ENCODE assay signal across 29 cellular contexts in genomic region chr16:19359556-19359955, GRCh38. TPM values are rescaled to one million over a fixed set of nuclear protein-coding genes. Genes with fewer than 3 reads are reported as not detected.
"Had no signal": no experiment of that assay in that cellular context is flagged by ENCODE, and none has a peak within 500 bp of the region (broad histone marks: within the 10 kb centered on the region; RNA-seq: fewer than 3 reads in every experiment).

No MANE protein-coding gene starts in this region.

- H3K27me3 Mint-ChIP-seq: stimulated activated memory B cell treated with anti-CD40 and anti-IgM and Interleukin-4, amounts not matched to agents 10 μg/mL and 1 μg/mL and 100 μg/mL, for 72 hours; stimulated activated naive CD8-positive, alpha-beta T cell treated with anti-CD3 and anti-CD28 coated beads, Interleukin-15, amount 100 ng/mL, for 72 hours; stimulated activated naive CD8-positive, alpha-beta T cell treated with anti-CD3 and anti-CD28 coated beads, Interleukin-15, Interleukin-2, amounts not matched to agents 100 ng/mL and 50 ng/mL, for 24 hours; type B pancreatic cell had no signal

- ATAC-seq: stimulated activated effector memory CD8-positive, alpha-beta T cell treated with anti-CD3 and anti-CD28 coated beads, Interleukin-12 subunit alpha, Interleukin-12 subunit beta, amount 100 ng/mL, for 72 hours; stimulated activated memory B cell treated with anti-CD40 and anti-IgM and Interleukin-4, amounts not matched to agents 10 μg/mL and 1 μg/mL and 100 μg/mL, for 72 hours; stimulated activated naive B cell treated with anti-CD40 and anti-IgM and Interleukin-4, amounts not matched to agents 10 μg/mL and 1 μg/mL and 100 μg/mL, for 72 hours; stimulated activated naive CD8-positive, alpha-beta T cell treated with anti-CD3 and anti-CD28 coated beads, Interleukin-15, amount 100 ng/mL, for 72 hours; stimulated activated naive CD8-positive, alpha-beta T cell treated with anti-CD3 and anti-CD28 coated beads, Interleukin-15, Interleukin-2, amounts not matched to agents 100 U/mL and 50 U/mL, for 24 hours; upper lobe of right lung had no signal

- H3K4me3 ChIP-seq: stomach, suprapubic skin, testis, thoracic aorta, thyroid gland, tibial artery, tibial nerve, transverse colon, upper lobe of left lung, upper lobe of right lung, uterus, vagina had no signal

- H3K9me3 Mint-ChIP-seq: stimulated activated effector memory CD8-positive, alpha-beta T cell treated with anti-CD3 and anti-CD28 coated beads, Interleukin-12 subunit alpha, Interleukin-12 subunit beta, amount 100 ng/mL, for 72 hours; stimulated activated memory B cell treated with anti-CD40 and anti-IgM and Interleukin-4, amounts not matched to agents 10 μg/mL and 1 μg/mL and 100 μg/mL, for 72 hours; stimulated activated naive CD8-positive, alpha-beta T cell treated with anti-CD3 and anti-CD28 coated beads, Interleukin-15, amount 100 ng/mL, for 72 hours; stimulated activated naive CD8-positive, alpha-beta T cell treated with anti-CD3 and anti-CD28 coated beads, Interleukin-15, Interleukin-2, amounts not matched to agents 100 ng/mL and 50 ng/mL, for 24 hours; type B pancreatic cell had no signal

- DNase-seq: stimulated activated CD4-positive, alpha-beta T cell treated with anti-CD3 and anti-CD28 coated beads, Interleukin-2, amount 100 ng/mL, for 48 hours; stimulated activated CD4-positive, alpha-beta T cell treated with anti-CD3 and anti-CD28 coated beads, Interleukin-4, amount 100 ng/mL, for 1 hour; stimulated activated CD4-positive, alpha-beta T cell treated with anti-CD3 and anti-CD28 coated beads, Interleukin-4, amount 100 ng/mL, for 24 hours; stimulated activated CD4-positive, alpha-beta T cell treated with anti-CD3 and anti-CD28 coated beads, Interleukin-4, amount 100 ng/mL, for 4 hours; stimulated activated CD8-positive, alpha-beta memory T cell treated with anti-CD3 and anti-CD28 coated beads, Interleukin-4, amount 100 ng/mL, for 48 hours; stimulated activated naive B cell treated with anti-CD40 and anti-IgM and Interleukin-4, amounts not matched to agents 10 μg/mL and 1 μg/mL and 100 μg/mL, for 72 hours; stimulated activated naive CD4-positive, alpha-beta T cell; stimulated activated naive CD4-positive, alpha-beta T cell treated with Interleukin-2 at 50 U/mL for 16 hours; stimulated activated naive CD8-positive, alpha-beta T cell treated with anti-CD3 and anti-CD28 coated beads, Interleukin-15, amount 100 ng/mL, for 72 hours; stimulated activated naive CD8-positive, alpha-beta T cell treated with anti-CD3 and anti-CD28 coated beads, Interleukin-15, Interleukin-2, amounts not matched to agents 100 U/mL and 50 U/mL, for 24 hours; stomach; substantia nigra; testis; thyroid gland; tibial artery; transverse colon; trophoblast cell; upper lobe of left lung; upper lobe of right lung; uterus had no signal

- H3K9me3 ChIP-seq: stomach, suprapubic skin, testis, thoracic aorta, thyroid gland, tibial artery, transverse colon, upper lobe of left lung, upper lobe of right lung, uterus, vagina had no signal

- H3K27me3 ChIP-seq: stomach, testis, thyroid gland, tibial nerve, transverse colon, upper lobe of left lung, upper lobe of right lung, uterus, vagina had no signal

- H3K4me1 Mint-ChIP-seq: stimulated activated effector memory CD8-positive, alpha-beta T cell treated with anti-CD3 and anti-CD28 coated beads, Interleukin-12 subunit alpha, Interleukin-12 subunit beta, amount 100 ng/mL, for 72 hours; stimulated activated naive CD8-positive, alpha-beta T cell treated with anti-CD3 and anti-CD28 coated beads, Interleukin-15, amount 100 ng/mL, for 72 hours had no signal

- H3K27ac Mint-ChIP-seq: stimulated activated effector memory CD8-positive, alpha-beta T cell treated with anti-CD3 and anti-CD28 coated beads, Interleukin-12 subunit alpha, Interleukin-12 subunit beta, amount 100 ng/mL, for 72 hours; stimulated activated memory B cell treated with anti-CD40 and anti-IgM and Interleukin-4, amounts not matched to agents 10 μg/mL and 1 μg/mL and 100 μg/mL, for 72 hours; stimulated activated naive B cell treated with anti-CD40 and anti-IgM and Interleukin-4, amounts not matched to agents 10 μg/mL and 1 μg/mL and 100 μg/mL, for 72 hours; stimulated activated naive CD8-positive, alpha-beta T cell treated with anti-CD3 and anti-CD28 coated beads, Interleukin-15, amount 100 ng/mL, for 72 hours; stimulated activated naive CD8-positive, alpha-beta T cell treated with anti-CD3 and anti-CD28 coated beads, Interleukin-15, Interleukin-2, amounts not matched to agents 100 ng/mL and 50 ng/mL, for 24 hours; type B pancreatic cell had no signal

- H3K4me3 Mint-ChIP-seq: stimulated activated effector memory CD8-positive, alpha-beta T cell treated with anti-CD3 and anti-CD28 coated beads, Interleukin-12 subunit alpha, Interleukin-12 subunit beta, amount 100 ng/mL, for 72 hours; stimulated activated memory B cell treated with anti-CD40 and anti-IgM and Interleukin-4, amounts not matched to agents 10 μg/mL and 1 μg/mL and 100 μg/mL, for 72 hours; stimulated activated naive B cell treated with anti-CD40 and anti-IgM and Interleukin-4, amounts not matched to agents 10 μg/mL and 1 μg/mL and 100 μg/mL, for 72 hours; stimulated activated naive CD8-positive, alpha-beta T cell treated with anti-CD3 and anti-CD28 coated beads, Interleukin-15, amount 100 ng/mL, for 72 hours; stimulated activated naive CD8-positive, alpha-beta T cell treated with anti-CD3 and anti-CD28 coated beads, Interleukin-15, Interleukin-2, amounts not matched to agents 100 ng/mL and 50 ng/mL, for 24 hours; type B pancreatic cell had no signal

- FAIRE-seq: urothelium cell line had no signal

- H3K27ac ChIP-seq: stomach, suprapubic skin, testis, thoracic aorta, thyroid gland, tibial artery, tibial nerve, transverse colon, upper lobe of left lung, upper lobe of right lung, uterus, vagina had no signal

- H3K36me3 Mint-ChIP-seq: stimulated activated effector memory CD8-positive, alpha-beta T cell treated with anti-CD3 and anti-CD28 coated beads, Interleukin-12 subunit alpha, Interleukin-12 subunit beta, amount 100 ng/mL, for 72 hours; stimulated activated memory B cell treated with anti-CD40 and anti-IgM and Interleukin-4, amounts not matched to agents 10 μg/mL and 1 μg/mL and 100 μg/mL, for 72 hours; stimulated activated naive B cell treated with anti-CD40 and anti-IgM and Interleukin-4, amounts not matched to agents 10 μg/mL and 1 μg/mL and 100 μg/mL, for 72 hours; type B pancreatic cell had no signal

- H3K4me1 ChIP-seq: stomach, suprapubic skin, testis, thyroid gland, tibial artery, tibial nerve, transverse colon, upper lobe of left lung, upper lobe of right lung, uterus, vagina had no signal

- H3K36me3 ChIP-seq: stomach, suprapubic skin, thoracic aorta, thyroid gland, tibial artery, tibial nerve, transverse colon, upper lobe of left lung, upper lobe of right lung, uterus, vagina had no signal

RNA-seq across cellular contexts. Expression of gene TMC5, which starts 58.1 kb away (rescaled TPM):
- total RNA-seq: tibial nerve, vagina had no signal
